In genomic region chr3:99637041-99637380, GRCh38 we compare ENCODE assay signal across 9 cellular contexts. TPM values are rescaled to one million over a fixed set of nuclear protein-coding genes. Genes with fewer than 3 reads are reported as not detected.
DNase-seq lines count a peak whose midpoint lies in the region; ATAC-seq and TF ChIP-seq lines count a peak whose summit lies in the region.
"Had no signal": no experiment of that assay in that cellular context is flagged by ENCODE, and none has a peak within 500 bp of the region (broad histone marks: within the 10 kb centered on the region; RNA-seq: fewer than 3 reads in every experiment).

No MANE protein-coding gene starts in this region.

- peaks cover 40% of the 10 kb centered on the region for H3K4me1 Mint-ChIP-seq in chondrocyte (ENCODE audit: low read depth)
- H3K4me1 Mint-ChIP-seq in activated T-cell treated with anti-CD3 and anti-CD28 coated beads, Interleukin-2, amount 50 U/mL, for 24 hours (ENCODE audit: low read depth): peaks cover 19% of the 10 kb centered on the region

- ATAC-seq in GM18861 (IDR thresholded peaks at IDR 0.05; ENCODE audit: unreplicated experiment) (no peak), HG02973 (IDR thresholded peaks at IDR 0.05; ENCODE audit: unreplicated experiment) (no peak)

- no peaks in the 10 kb centered on the region for H3K27me3 Mint-ChIP-seq in chondrocyte (ENCODE audit: low read depth)
- H3K27me3 Mint-ChIP-seq in activated T-cell treated with anti-CD3 and anti-CD28 coated beads, Interleukin-2, amount 50 U/mL, for 24 hours: peaks cover 79% of the 10 kb centered on the region

- H3K27ac ChIP-seq in HUES64 (ENCODE audit: low read depth, low read length) (0 out of 2 replicates have a peak overlapping the region, but pooled peaks have one; percentile 5), stomach smooth muscle (ENCODE audit: low read length) (peak overlapping the region; percentile 88)

- H3K27me3 ChIP-seq in HUES64 (ENCODE audit: insufficient read depth, low read length) (peaks cover 62% of the 10 kb centered on the region), kidney epithelial cell (ENCODE audit: control insufficient read depth, insufficient read depth, low read length) (no peaks in the 10 kb centered on the region), stomach smooth muscle (ENCODE audit: control insufficient read depth in 1 of 2, insufficient read depth in 2 of 2, low read length in 2 of 2) (no peaks in the 10 kb centered on the region)

- no peaks in the 10 kb centered on the region for H3K9me3 Mint-ChIP-seq in chondrocyte (ENCODE audit: low read depth)
- H3K9me3 Mint-ChIP-seq in activated T-cell treated with anti-CD3 and anti-CD28 coated beads, Interleukin-2, amount 50 U/mL, for 24 hours: no peaks in the 10 kb centered on the region

- peaks cover 36% of the 10 kb centered on the region for H3K36me3 Mint-ChIP-seq in chondrocyte (ENCODE audit: low read depth)
- no peaks in the 10 kb centered on the region for H3K36me3 Mint-ChIP-seq in activated T-cell treated with anti-CD3 and anti-CD28 coated beads, Interleukin-2, amount 50 U/mL, for 24 hours (ENCODE audit: low read depth)

- H3K4me1 ChIP-seq in HUES64 (ENCODE audit: insufficient read depth, low read length): peaks cover 63% of the 10 kb centered on the region
- peaks cover 5% of the 10 kb centered on the region for H3K4me1 ChIP-seq in stomach smooth muscle (ENCODE audit: control insufficient read depth, insufficient read depth, low read length)

- 7% methylated on average over 5 of the region's 6 CpGs for WGBS in HUES64

- TF ChIP-seq CTCF in chondrocyte (IDR thresholded peaks at IDR 0.05) (peak; percentile 76), kidney epithelial cell (IDR thresholded peaks at IDR 0.05; ENCODE audit: insufficient read depth, low read length, poor library complexity, severe bottlenecking) (no peak)

- peak overlapping the region; percentile 98 for H3K27ac Mint-ChIP-seq in chondrocyte (ENCODE audit: unreplicated experiment)
- H3K27ac Mint-ChIP-seq in activated T-cell treated with anti-CD3 and anti-CD28 coated beads, Interleukin-2, amount 50 U/mL, for 24 hours: no peak overlapping the region

- peak overlapping the region; percentile 92 for H3K4me3 Mint-ChIP-seq in chondrocyte (ENCODE audit: unreplicated experiment)
- no peak overlapping the region for H3K4me3 Mint-ChIP-seq in activated T-cell treated with anti-CD3 and anti-CD28 coated beads, Interleukin-2, amount 50 U/mL, for 24 hours

- H3K9ac ChIP-seq in HUES64 (ENCODE audit: low read depth, low read length) (peak overlapping the region; percentile 32; the same call in 1 of the 2 replicates), stomach smooth muscle (ENCODE audit: low read length in 2 of 2) (peak overlapping the region; percentile 38 to 88)

- H3K36me3 ChIP-seq in HUES64 (ENCODE audit: insufficient read depth, low read length) (no peaks in the 10 kb centered on the region), kidney epithelial cell (ENCODE audit: control insufficient read depth, insufficient read depth, low read length) (no peaks in the 10 kb centered on the region), stomach smooth muscle (ENCODE audit: control insufficient read depth in 2 of 2, insufficient read depth in 2 of 2, low read length in 2 of 2) (no peaks in the 10 kb centered on the region)

- no peaks in the 10 kb centered on the region for H3K9me3 ChIP-seq in HUES64 (ENCODE audit: insufficient read depth, low read depth, low read length)
- no peaks in the 10 kb centered on the region for H3K9me3 ChIP-seq in stomach smooth muscle (ENCODE audit: control insufficient read depth in 2 of 2, low read length in 2 of 2)

- H3K4me3 ChIP-seq in HUES64 (ENCODE audit: low read length) (peak overlapping the region; percentile 70), kidney epithelial cell (ENCODE audit: low read depth, low read length) (peak overlapping the region; percentile 74), stomach smooth muscle (ENCODE audit: low read length in 2 of 2) (peak overlapping the region; percentile 87 to 89)

- no peak for DNase-seq in chondrocyte (ENCODE audit: low spot score)
- DNase-seq in kidney epithelial cell (ENCODE audit: low read depth): no peak
- no peak for DNase-seq in anterior cingulate cortex (lab: John Stamatoyannopoulos, UW)
- DNase-seq in activated T-cell treated with anti-CD3 and anti-CD28 coated beads, Interleukin-2, amount 50 U/mL, for 24 hours: no peak
- DNase-seq: NCI-H2081 had no signal

RNA-seq across cellular contexts. Expression of gene COL8A1, which starts 1.4 kb away (rescaled TPM):
- polyA plus RNA-seq in HUES64 (2013, experiment 1 of 2): 0.40 TPM
- 0.70 TPM for polyA plus RNA-seq in HUES64 (2013, experiment 2 of 2)
- total RNA-seq in chondrocyte (2,310 to 3,570 TPM (median 2,343 TPM) in 3 replicates), kidney epithelial cell (24.4 TPM in 2 replicates)

Comparison
In these comparisons a context has a peak if more than half of its experiments do, and no peak if none do; other contexts are left out.
1. RNA of gene COL8A1, which starts 1.4 kb away (total RNA-seq): 2,310 to 3,570 TPM in chondrocyte; 24.4 TPM in kidney epithelial cell; every median in the first group is over 10 times any median in the second.
2. Peak in every context shown above with its lines, with median percentiles within 50 percentile points of each other: H3K4me3 ChIP-seq.